24 cellular contexts compared by ENCODE assay signal in the genomic region with DNA sequence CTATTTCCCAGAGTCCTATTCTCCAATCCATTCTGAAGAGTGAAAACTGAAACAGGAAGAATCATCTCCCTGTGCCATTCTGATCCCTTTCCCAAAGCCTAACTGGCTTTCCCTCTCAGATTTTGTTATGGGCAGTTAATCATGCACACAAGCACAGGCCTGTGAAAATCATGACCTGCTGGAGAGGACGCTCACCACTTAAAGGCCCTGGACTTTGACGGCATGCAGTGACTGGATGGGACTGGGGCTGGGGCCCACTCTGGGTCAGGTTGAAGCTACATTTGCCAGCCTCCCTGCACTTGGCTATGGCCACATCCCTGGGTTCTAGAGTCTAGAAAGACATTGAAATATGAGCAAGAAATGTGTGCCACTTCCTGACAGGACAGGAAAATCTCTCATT. TPM values are rescaled to one million over a fixed set of nuclear protein-coding genes. Genes with fewer than 3 reads are reported as not detected.
"Had no signal": no experiment of that assay in that cellular context is flagged by ENCODE, and none has a peak within 500 bp of the region (broad histone marks: within the 10 kb centered on the region; RNA-seq: fewer than 3 reads in every experiment).

No MANE protein-coding gene starts in this region.

- DNase-seq: activated CD4-positive, alpha-beta T cell treated with anti-CD3 and anti-CD28 coated beads for 1 hour; activated CD4-positive, alpha-beta T cell treated with anti-CD3 and anti-CD28 coated beads for 4 hours; activated CD4-positive, alpha-beta T cell treated with anti-CD3 and anti-CD28 coated beads, Interleukin-2, amount 10 ng/mL, durations not matched to agents 7 days and 5 days; activated CD4-positive, alpha-beta T cell treated with anti-CD3 and anti-CD28 coated beads, Interleukin-2, amount 50 U/mL, for 4 hours; activated CD8-positive, alpha-beta memory T cell treated with anti-CD3 and anti-CD28 coated beads for 24 hours; activated CD8-positive, alpha-beta T cell treated with anti-CD3 and anti-CD28 coated beads for 36 hours; activated effector memory CD4-positive, alpha-beta T cell treated with anti-CD3 and anti-CD28 coated beads, Interleukin-2, amount 50 U/mL, for 16 hours; activated naive CD4-positive, alpha-beta T cell treated with anti-CD3 and anti-CD28 coated beads, Interleukin-2, amount 10 ng/mL, durations not matched to agents 7 days and 5 days; activated naive CD8-positive, alpha-beta T cell treated with anti-CD3 and anti-CD28 coated beads, Interleukin-2, amount 10 ng/mL, durations not matched to agents 7 days and 5 days; activated T-cell treated with anti-CD3 and anti-CD28 coated beads, Interleukin-2, amount 50 U/mL, for 4 hours; dorsolateral prefrontal cortex; effector memory CD4-positive, alpha-beta T cell; endodermal cell; foreskin fibroblast; head of caudate nucleus; T-helper 2 cell had no signal

- FAIRE-seq: frontal cortex had no signal

- H3K27me3 ChIP-seq: ascending aorta, breast epithelium had no signal

- H3K4me3 ChIP-seq: ascending aorta, breast epithelium, coronary artery, dorsolateral prefrontal cortex had no signal

- H3K36me3 ChIP-seq: ascending aorta, breast epithelium had no signal

- H3K4me1 ChIP-seq: ascending aorta, breast epithelium had no signal

- H3K27ac ChIP-seq: ascending aorta, breast epithelium, coronary artery, dorsolateral prefrontal cortex had no signal

- ATAC-seq: activated CD8-positive, alpha-beta T cell treated with anti-CD3 and anti-CD28 coated beads for 36 hours; activated naive CD4-positive, alpha-beta T cell treated with anti-CD3 and anti-CD28 coated beads, Interleukin-2, amount 50 U/mL, for 72 hours; activated T-cell treated with anti-CD3 and anti-CD28 coated beads, Interleukin-2, amount 50 U/mL, for 4 hours; activated T-helper 17 cell treated with anti-CD3 and anti-CD28 coated beads, Interleukin-2, amount 50 U/mL, for 72 hours; esophagus mucosa had no signal

- H3K9me3 ChIP-seq: ascending aorta, breast epithelium had no signal

RNA-seq across cellular contexts. Expression of gene PDE11A, which starts 12.9 kb away (rescaled TPM):
- total RNA-seq: activated CD4-positive, alpha-beta T cell treated with anti-CD3 and anti-CD28 coated beads, Interleukin-2, amount 10 ng/mL, durations not matched to agents 7 days and 5 days; activated CD8-positive, alpha-beta T cell treated with anti-CD3 and anti-CD28 coated beads for 36 hours; activated naive CD4-positive, alpha-beta T cell treated with anti-CD3 and anti-CD28 coated beads, Interleukin-2, amount 50 U/mL, for 72 hours; activated naive CD8-positive, alpha-beta T cell treated with anti-CD3 and anti-CD28 coated beads, Interleukin-2, amount 10 ng/mL, durations not matched to agents 7 days and 5 days; activated T-cell treated with anti-CD3 and anti-CD28 coated beads, Interleukin-2, amount 50 U/mL, for 4 hours; esophagus mucosa; T-helper 1 cell treated with Interleukin-12 subunit alpha and Interleukin-12 subunit beta and Interleukin-4 antibody, amounts not matched to agents 30 ng/mL and 1 ng/mL, for 36 hours had no signal
